1 cellular context compared by ENCODE assay signal in the genomic region with DNA sequence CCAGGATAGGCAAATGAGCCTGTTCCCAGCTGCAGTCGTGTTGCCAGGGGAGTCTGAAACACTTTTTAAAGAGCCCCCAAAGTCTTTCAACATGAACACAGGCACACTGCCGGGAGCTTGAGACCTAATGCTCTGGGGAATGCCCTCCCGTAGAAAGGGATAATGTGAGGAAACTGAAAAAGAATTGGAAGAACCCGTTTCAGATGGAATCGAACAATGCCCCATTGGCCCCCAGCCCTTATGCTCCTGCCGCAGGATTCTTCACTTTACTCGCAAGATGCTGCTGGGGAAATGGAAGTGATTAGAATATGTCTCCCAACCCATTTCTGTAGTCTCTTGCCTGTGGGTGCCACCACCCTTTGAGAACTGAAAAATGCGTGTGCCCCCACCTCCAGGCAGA.
TF ChIP-seq lines count a peak whose summit lies in the region.

No MANE protein-coding gene starts in this region.

TF ChIP-seq in HEK293T, 16 proteins besides CTCF, POLR2A, EP300 and RAD21 (continued from another document):
- no peak for TF ChIP-seq ELF4 (IDR thresholded peaks at IDR 0.05)
- TF ChIP-seq ZNF384 (IDR thresholded peaks at IDR 0.05): no peak
- no peak for TF ChIP-seq LEF1 (IDR thresholded peaks at IDR 0.05; ENCODE audit: borderline replicate concordance)
- no peak for TF ChIP-seq BHLHE40 (IDR thresholded peaks at IDR 0.05; ENCODE audit: borderline replicate concordance)
- no peak for TF ChIP-seq TARDBP (IDR thresholded peaks at IDR 0.05)
- TF ChIP-seq NFRKB (IDR thresholded peaks at IDR 0.05): no peak
